Comparison of ENCODE assay signal across 16 cellular contexts in the genomic region with DNA sequence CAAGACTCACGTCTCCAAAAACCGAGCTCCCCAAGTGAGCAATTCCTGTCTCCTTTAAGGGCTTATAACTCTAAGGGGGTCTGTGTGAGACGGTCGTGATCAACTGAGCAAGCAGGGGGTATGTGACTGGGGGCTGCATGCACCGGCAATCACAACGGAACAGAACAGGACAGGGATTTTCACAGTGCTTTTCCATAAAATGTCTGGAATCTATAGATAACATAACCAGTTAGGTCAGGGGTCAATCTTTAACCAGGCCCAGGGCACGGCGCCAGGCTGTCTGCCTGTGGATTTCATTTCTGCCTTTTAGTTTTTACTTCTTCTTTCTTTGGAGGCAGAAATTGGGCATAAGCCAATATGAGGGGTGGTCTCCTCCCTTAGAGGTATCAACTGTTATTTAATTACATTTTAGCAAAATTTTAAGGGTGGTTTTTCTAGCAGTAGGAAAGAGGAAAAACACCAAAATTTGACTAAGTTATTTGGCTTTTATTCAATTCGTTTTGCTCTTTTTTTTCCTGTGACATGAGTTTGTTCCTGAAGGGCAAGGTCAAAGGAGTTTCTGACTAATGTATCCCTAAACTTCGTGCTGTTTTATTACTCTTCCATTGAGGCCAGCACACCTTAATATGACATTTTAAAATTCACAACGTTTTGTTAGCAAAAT.
"Had no signal": no experiment of that assay in that cellular context is flagged by ENCODE, and none has a peak within 500 bp of the region (broad histone marks: within the 10 kb centered on the region; RNA-seq: fewer than 3 reads in every experiment).

No MANE protein-coding gene starts in this region.

- H3K9me3 ChIP-seq: psoas muscle, testis had no signal

- ATAC-seq: activated CD8-positive, alpha-beta T cell treated with anti-CD3 and anti-CD28 coated beads, Interleukin-2, amount 10 ng/mL, durations not matched to agents 7 days and 5 days; foreskin keratinocyte; natural killer cell; psoas muscle had no signal

- H3K27me3 ChIP-seq: foreskin keratinocyte, testis had no signal

- H3K36me3 ChIP-seq: WERI-Rb-1 had no signal

- H3K27ac ChIP-seq: foreskin keratinocyte, psoas muscle, testis, WERI-Rb-1 had no signal

- H3K4me3 ChIP-seq: psoas muscle, testis had no signal

- DNase-seq: activated CD4-positive, alpha-beta T cell treated with anti-CD3 and anti-CD28 coated beads for 4 hours; activated CD8-positive, alpha-beta memory T cell treated with anti-CD3 and anti-CD28 coated beads, Interleukin-2, amount 50 U/mL, for 48 hours; activated CD8-positive, alpha-beta T cell treated with anti-CD3 and anti-CD28 coated beads, Interleukin-2, amount 10 ng/mL, durations not matched to agents 7 days and 5 days; activated naive CD8-positive, alpha-beta T cell treated with anti-CD3 and anti-CD28 coated beads, Interleukin-2, amount 10 ng/mL, durations not matched to agents 7 days and 5 days; aorta; effector CD4-positive, alpha-beta T cell; foreskin keratinocyte; kidney; natural killer cell; nucleus accumbens; psoas muscle; stimulated activated CD4-positive, alpha-beta T cell treated with anti-CD3 and anti-CD28 coated beads, Interleukin-15, amount 100 ng/mL, for 24 hours; stimulated activated CD4-positive, alpha-beta T cell treated with anti-CD3 and anti-CD28 coated beads, Interleukin-4, amount 100 ng/mL, for 24 hours; T-helper 1 cell; testis; WERI-Rb-1 had no signal

- H3K4me1 ChIP-seq: psoas muscle, testis had no signal
